ENCODE assay signal across 6 cellular contexts in the genomic region with DNA sequence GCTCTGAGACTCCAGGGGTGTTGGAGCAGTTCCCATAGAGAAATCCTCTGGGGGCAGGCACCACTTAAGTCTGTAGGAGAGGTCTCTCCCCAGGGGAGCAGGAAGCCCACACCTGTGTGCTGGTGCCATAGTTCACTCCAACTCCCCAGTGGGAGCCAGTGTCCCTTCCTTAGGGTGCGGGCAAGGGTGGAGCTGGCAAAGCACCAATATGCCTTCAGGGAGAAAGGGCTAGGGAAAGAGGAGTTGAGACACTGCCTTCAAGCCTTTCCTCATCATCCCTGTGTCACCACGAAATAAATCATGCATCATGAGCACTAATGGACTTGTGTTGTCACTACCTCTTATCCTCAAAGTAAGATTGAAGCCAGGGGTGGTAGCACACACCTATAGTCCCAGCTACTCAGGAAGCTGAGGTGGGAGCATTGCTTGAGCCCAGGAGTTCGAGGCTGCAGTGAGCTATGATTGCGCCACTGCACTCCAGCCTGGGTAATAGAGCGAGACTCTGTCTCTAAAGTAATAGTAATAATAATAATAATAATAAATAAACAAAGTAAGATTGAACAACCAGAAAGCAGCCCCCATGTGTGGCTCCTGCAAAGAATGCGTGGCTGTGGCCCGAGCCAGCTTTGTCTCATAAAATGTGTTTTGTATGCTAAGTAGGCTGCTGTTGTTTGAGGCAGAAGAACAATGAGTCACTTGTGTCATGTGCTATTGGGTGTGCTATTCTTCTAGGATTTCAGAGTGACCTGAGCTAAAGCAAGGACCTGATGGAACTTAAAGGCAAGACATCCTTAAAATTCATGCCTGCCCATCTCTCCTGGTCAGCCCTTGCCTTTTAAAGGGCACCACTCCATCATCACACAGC. TPM values are rescaled to one million over a fixed set of nuclear protein-coding genes. Genes with fewer than 3 reads are reported as not detected.
DNase-seq lines count a peak whose midpoint lies in the region; TF ChIP-seq lines count a peak whose summit lies in the region.

No MANE protein-coding gene starts in this region.

- no peak overlapping the region for H3K4me3 ChIP-seq in astrocyte of the spinal cord (ENCODE audit: low read depth, low read length)

- in situ Hi-C loops in astrocyte of the spinal cord (cut with HindIII; ENCODE audit: low sequenced_read_pairs) (no loop called here), KBM-7 (cut with MboI; ENCODE audit: low pct_unique_long_range_greater_than_20kb, low sequenced_read_pairs) (no loop called here)

- DNase-seq in Daoy (ENCODE audit: low read depth), result peak; percentile 53
- peak; percentile 45 for DNase-seq in astrocyte of the spinal cord (ENCODE audit: low read depth, low spot score)
- DNase-seq in medulla oblongata (ENCODE audit: extremely low spot score), result peak; percentile 93
- DNase-seq in KBM-7, result no peak
- no peak for DNase-seq in DMS 273 treated with DMSO at 0.1 percent for 48 hours (lab: John Stamatoyannopoulos, UW)
- DNase-seq in effector CD4-positive, alpha-beta T cell, result no peak

- TF ChIP-seq CTCF in astrocyte of the spinal cord (IDR thresholded peaks at IDR 0.05; ENCODE audit: low read depth, low read length), result no peak

RNA-seq across cellular contexts. Expression of gene TIE1, which starts 6.7 kb away (rescaled TPM):
- 37.1 and 50.3 TPM in 2 replicates for total RNA-seq in Daoy (2014; rRNA removed; shearing (Covaris generic))

RNA-seq across cellular contexts. Expression of gene C1orf210, which starts 8.7 kb away (rescaled TPM):
- total RNA-seq in Daoy (2014; rRNA removed; shearing (Covaris generic)), result not detected in 2 replicates

RNA-seq across cellular contexts. Expression of gene TMEM125, which starts 24.3 kb away (rescaled TPM):
- total RNA-seq in Daoy (2014; rRNA removed; shearing (Covaris generic)), result not detected in 2 replicates

RNA-seq across cellular contexts. Expression of gene MPL, which starts 43.5 kb away (rescaled TPM):
- 0.06 and 0.11 TPM in 2 replicates for total RNA-seq in Daoy (2014; rRNA removed; shearing (Covaris generic))

Comparison
In these comparisons a context has a peak if more than half of its experiments do, and no peak if none do; other contexts are left out.
1. DNase-seq: peak in Daoy (single experiment), astrocyte of the spinal cord (single experiment) and medulla oblongata (single experiment); none in KBM-7 (single experiment), DMS 273 treated with DMSO at 0.1 percent for 48 hours (single experiment) and effector CD4-positive, alpha-beta T cell (single experiment).